8 cellular contexts compared by ENCODE assay signal in the genomic region with DNA sequence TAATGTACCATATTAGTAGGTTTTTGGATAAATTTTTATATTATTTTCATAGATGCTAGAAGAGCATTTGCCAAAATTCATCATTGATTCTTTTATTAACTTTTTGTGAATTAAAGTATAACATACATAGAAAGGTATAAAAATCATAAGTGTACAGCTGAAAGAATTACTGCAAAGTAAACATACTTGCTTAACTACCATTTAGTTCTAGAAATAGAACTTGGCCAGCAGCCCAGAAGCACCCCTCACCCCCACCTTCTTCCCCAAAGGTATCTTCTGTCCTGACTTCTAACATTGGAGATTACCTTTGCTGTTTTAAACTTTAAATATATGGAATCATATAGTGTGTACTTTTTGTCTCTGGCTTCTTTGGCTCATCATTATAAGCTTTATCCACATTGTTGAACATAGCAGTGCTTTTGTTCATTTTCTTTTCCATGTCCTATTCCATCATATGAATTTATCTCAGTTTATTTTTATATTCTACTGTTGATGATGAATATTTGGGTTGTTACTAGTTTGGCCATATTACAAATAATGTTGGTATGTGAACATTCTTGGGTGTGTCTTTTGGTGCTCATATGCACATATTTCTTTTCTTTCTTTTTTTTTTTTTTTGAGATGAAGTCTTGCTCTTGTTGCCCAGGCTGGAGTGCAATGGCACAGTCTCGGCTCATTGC.
DNase-seq lines count a peak whose midpoint lies in the region; ATAC-seq and TF ChIP-seq lines count a peak whose summit lies in the region.

No MANE protein-coding gene starts in this region.

- in situ Hi-C loops in astrocyte of the cerebellum (cut with HindIII; ENCODE audit: low sequenced_read_pairs), result no loop called here

- intact Hi-C loops in lower lobe of right lung (cut with DNase I), result no loop called here

- DNase-seq in DMS153 treated with DMSO at 0.1 percent for 48 hours (lab: John Stamatoyannopoulos, UW; ENCODE audit: unreplicated experiment) (peak; percentile 53), NCI-H128 (lab: John Stamatoyannopoulos, UW; ENCODE audit: unreplicated experiment) (peak; percentile 7), astrocyte of the cerebellum (ENCODE audit: low read depth) (peak; percentile 48), lower lobe of right lung (no peak), erythroblast (lab: John Stamatoyannopoulos, UW) (no peak), T-helper 9 cell (no peak), GM19240 (ENCODE audit: insufficient read length, low spot score) (no peak)

- H3K27me3 ChIP-seq in lower lobe of right lung (ENCODE audit: low read depth), result no peaks in the 10 kb centered on the region

- H3K27ac ChIP-seq in lower lobe of right lung, result peak overlapping the region; percentile 44

- no peak for TF ChIP-seq POLR2A in erythroblast (IDR thresholded peaks at IDR 0.05; ENCODE audit: low read length)

- H3K36me3 ChIP-seq in lower lobe of right lung, result no peaks in the 10 kb centered on the region

- peaks cover 10% of the 10 kb centered on the region for H3K4me1 ChIP-seq in lower lobe of right lung

- no peak overlapping the region for H3K4me3 ChIP-seq in astrocyte of the cerebellum (ENCODE audit: low read depth, low read length)
- H3K4me3 ChIP-seq in lower lobe of right lung, result no peak overlapping the region

- TF ChIP-seq CTCF in astrocyte of the cerebellum (IDR thresholded peaks at IDR 0.05; ENCODE audit: low read depth, low read length, missing control alignments) (no peak), lower lobe of right lung (IDR thresholded peaks at IDR 0.05) (no peak)

- ATAC-seq in lower lobe of right lung, result peak in 1 of 2 donors; percentile 64
- no peak for ATAC-seq in activated CD4-positive, CD25-positive, alpha-beta regulatory T cell treated with anti-CD3 and anti-CD28 coated beads, Interleukin-2, amount 50 U/mL, for 24 hours

- H3K9me3 ChIP-seq in lower lobe of right lung, result no peaks in the 10 kb centered on the region

Comparison
In these comparisons a context has a peak if more than half of its experiments do, and no peak if none do; other contexts are left out.
1. DNase-seq: peak in DMS153 treated with DMSO at 0.1 percent for 48 hours (single experiment), NCI-H128 (single experiment) and astrocyte of the cerebellum (single experiment); none in lower lobe of right lung (single experiment), erythroblast (0 of 2), T-helper 9 cell (single experiment) and GM19240 (single experiment).